ENCODE assay signal across 8 cellular contexts in the genomic region with DNA sequence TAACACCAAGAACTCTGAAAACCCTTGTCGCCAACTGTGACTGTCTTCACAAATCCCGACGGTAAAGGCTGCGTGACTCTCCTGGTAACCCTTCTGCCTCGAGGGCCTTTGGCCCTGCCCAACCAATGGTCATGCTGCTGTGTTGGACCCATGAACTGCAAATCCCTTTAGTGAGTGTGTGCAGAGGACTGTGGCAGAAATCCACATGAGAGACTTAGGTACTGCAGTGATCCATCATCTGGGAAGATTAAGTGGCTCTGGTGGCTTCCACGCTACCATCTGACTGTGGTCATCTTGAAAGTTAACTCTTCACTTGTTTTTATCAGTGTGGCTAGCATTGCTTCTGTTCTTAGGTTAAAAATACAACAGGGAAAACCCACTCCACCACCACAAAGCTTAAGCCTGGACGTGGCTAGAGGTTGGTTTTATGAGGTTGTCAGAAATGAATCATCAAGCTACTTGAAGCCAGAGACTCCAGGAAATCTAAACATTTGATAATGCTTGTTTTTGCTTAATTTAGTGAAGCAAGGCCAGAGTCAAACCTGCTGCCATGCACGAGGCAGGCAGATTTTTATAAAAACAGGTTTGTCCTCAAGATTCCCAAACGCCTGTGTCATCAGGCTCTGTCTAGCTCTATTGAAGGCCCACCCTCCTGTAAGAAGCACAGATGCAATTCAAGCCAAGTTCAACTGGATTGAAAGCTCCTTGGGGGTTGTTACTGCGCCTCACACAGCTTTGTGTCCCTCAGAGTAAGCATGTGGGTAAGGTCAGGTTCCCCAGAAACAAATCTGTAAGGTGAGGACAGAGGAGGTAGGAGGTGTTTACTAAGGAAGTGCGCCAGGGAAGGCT. TPM values are rescaled to one million over a fixed set of nuclear protein-coding genes. Genes with fewer than 3 reads are reported as not detected.
DNase-seq lines count a peak whose midpoint lies in the region; ATAC-seq and TF ChIP-seq lines count a peak whose summit lies in the region.

No MANE protein-coding gene starts in this region.

- H3K4me1 ChIP-seq in mesodermal cell (ENCODE audit: control insufficient read depth, insufficient read depth, low read length, poor library complexity, severe bottlenecking) (peaks cover 5% of the 10 kb centered on the region), gastrocnemius medialis (no peaks in the 10 kb centered on the region)

- no peak overlapping the region for H3K4me3 ChIP-seq in AG04449 (ENCODE audit: low read depth, low read length)
- no peak overlapping the region for H3K4me3 ChIP-seq in WERI-Rb-1 (ENCODE audit: low read depth, low read length)
- H3K4me3 ChIP-seq in mesodermal cell (ENCODE audit: extremely low read depth, insufficient read depth, low read length, poor library complexity, severe bottlenecking), result no peak overlapping the region
- no peak overlapping the region for H3K4me3 ChIP-seq in gastrocnemius medialis

- no peaks in the 10 kb centered on the region for H3K36me3 ChIP-seq in WERI-Rb-1
- H3K36me3 ChIP-seq in mesodermal cell (ENCODE audit: control insufficient read depth, insufficient read depth, low read length), result no peaks in the 10 kb centered on the region
- H3K36me3 ChIP-seq in gastrocnemius medialis, result no peaks in the 10 kb centered on the region

- DNase-seq in AG04449 (ENCODE audit: low read depth, low spot score), result peak; percentile 78
- no peak for DNase-seq in WERI-Rb-1
- no peak for DNase-seq in NCI-H187 treated with DMSO at 0.1 percent for 48 hours (lab: John Stamatoyannopoulos, UW)
- DNase-seq in gastrocnemius medialis, result no peak
- DNase-seq in CD1c-positive myeloid dendritic cell (ENCODE audit: extremely low spot score), result no peak

- H3K9me3 ChIP-seq in WERI-Rb-1 (ENCODE audit: severe bottlenecking) (peaks cover 3% of the 10 kb centered on the region), mesodermal cell (ENCODE audit: control insufficient read depth, low read length) (no peaks in the 10 kb centered on the region), gastrocnemius medialis (no peaks in the 10 kb centered on the region)

- H3K27me3 ChIP-seq in WERI-Rb-1 (ENCODE audit: insufficient read depth, low read depth, severe bottlenecking), result no peaks in the 10 kb centered on the region
- H3K27me3 ChIP-seq in gastrocnemius medialis, result no peaks in the 10 kb centered on the region

- ATAC-seq in GM18909 (IDR thresholded peaks at IDR 0.05; ENCODE audit: poor library complexity, unreplicated experiment), result peak; percentile 90
- peak; percentile 88 for ATAC-seq in HG03064 (IDR thresholded peaks at IDR 0.05; ENCODE audit: low read depth, unreplicated experiment)
- no peak for ATAC-seq in gastrocnemius medialis

- 84 to 94% methylated on average over 8 to 10 of the region's 11 CpGs for WGBS in mesodermal cell (ENCODE audit: insufficient coverage in 2 of 2), 2 experiments

- TF ChIP-seq CTCF in AG04449 (IDR thresholded peaks at IDR 0.05; ENCODE audit: insufficient read depth, low read length, missing control alignments), result no peak
- TF ChIP-seq CTCF in WERI-Rb-1 (IDR thresholded peaks at IDR 0.05; ENCODE audit: low read depth, low read length), result no peak
- TF ChIP-seq CTCF in gastrocnemius medialis (IDR thresholded peaks at IDR 0.05 in 4 of 5, conservative IDR thresholded peaks at IDR 0.05 in 1 of 5), result no peak

- in situ Hi-C loops in gastrocnemius medialis (cut with MboI; ENCODE audit: low sequenced_read_pairs in 4 of 4), result no loop called here

- intact Hi-C loops in gastrocnemius medialis (cut with DNase I; ENCODE audit: low total_unique reads), result no loop called here

- H3K27ac ChIP-seq in WERI-Rb-1 (peak overlapping the region; percentile 9; the same call in 1 of the 2 replicates), mesodermal cell (ENCODE audit: low read depth, low read length, severe bottlenecking) (peak overlapping the region; percentile 1), gastrocnemius medialis (no peak overlapping the region)

- POLR2A ChIA-PET in AG04449 (lab: Yijun Ruan, JAX), result interaction anchor here (1.0 kb wide), 1 partner anchor 52 kb away, joined by 4 read pairs; a partner anchor contains a TSS

- CTCF ChIA-PET in AG04449 (lab: Yijun Ruan, JAX), result interaction anchor here (0.7 to 1.7 kb wide), 4 partner anchors 15 to 410 kb away, joined by 3 read pairs; no protein-coding TSS in a partner anchor

- TF ChIP-seq POLR2A in gastrocnemius medialis (IDR thresholded peaks at IDR 0.05), result no peak

RNA-seq across cellular contexts. Expression of a gene that starts 52.7 kb away (rescaled TPM):
- 26.1 TPM for polyA plus RNA-seq in mesodermal cell (2013, experiment 1 of 2)
- polyA plus RNA-seq in mesodermal cell (2013, experiment 2 of 2), result 31.3 TPM
- 10 to 100 TPM; 24.2 to 46.2 (median 35.9) TPM for total RNA-seq in gastrocnemius medialis

Comparison
In these comparisons a context has a peak if more than half of its experiments do, and no peak if none do; other contexts are left out.
1. ATAC-seq: peak in GM18909 (single experiment) and HG03064 (single experiment); none in gastrocnemius medialis (0 of 2).
2. H3K27ac ChIP-seq: peak in WERI-Rb-1 (single experiment) and mesodermal cell (single experiment); none in gastrocnemius medialis (0 of 4).